ENCODE assay signal across 1 cellular context in the genomic region with DNA sequence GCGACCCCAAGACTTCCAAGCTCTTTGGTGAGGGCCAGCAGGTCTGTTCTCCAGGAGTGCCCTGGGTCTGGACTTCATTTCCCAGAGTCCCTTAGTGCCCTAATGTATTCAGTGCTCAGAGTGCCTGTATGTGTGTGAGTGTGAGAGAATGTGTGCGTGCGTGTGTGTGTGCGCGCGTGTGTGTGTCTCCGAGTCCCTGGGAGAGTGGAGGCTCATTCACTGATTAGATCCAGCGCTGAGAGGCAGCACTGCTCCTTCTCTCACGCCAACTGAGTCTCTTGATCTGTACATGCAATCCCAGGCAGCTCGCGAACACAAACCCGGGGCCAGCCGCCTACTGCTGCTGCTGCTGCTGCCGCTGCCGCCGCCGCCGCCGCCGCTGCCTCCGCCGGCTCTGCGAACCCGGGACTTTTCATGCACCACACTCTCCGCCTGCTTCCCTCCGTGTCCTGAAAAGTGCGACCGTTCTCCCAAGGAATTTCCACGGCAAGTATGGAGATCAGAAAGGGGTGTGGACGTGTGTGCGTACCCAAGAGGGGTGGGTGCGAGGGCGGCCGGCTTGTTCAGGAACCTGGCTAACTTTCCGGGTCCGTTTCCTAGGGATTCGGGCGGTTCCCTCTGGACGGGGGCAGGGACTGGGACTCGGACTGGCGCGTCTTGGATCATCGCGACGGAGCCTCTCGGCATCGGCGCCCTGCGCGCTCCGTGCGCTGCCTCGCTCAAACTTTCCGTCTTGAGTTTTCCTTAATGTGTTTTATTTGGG.
TF ChIP-seq lines count a peak whose summit lies in the region.

A gene (plus strand): TSS at position 215 of the 763 bp plus-strand sequence.

TF ChIP-seq in WTC11, 78 proteins besides CTCF, POLR2A, EP300 and RAD21 (continued from another document):
- TF ChIP-seq, protein P1, sequence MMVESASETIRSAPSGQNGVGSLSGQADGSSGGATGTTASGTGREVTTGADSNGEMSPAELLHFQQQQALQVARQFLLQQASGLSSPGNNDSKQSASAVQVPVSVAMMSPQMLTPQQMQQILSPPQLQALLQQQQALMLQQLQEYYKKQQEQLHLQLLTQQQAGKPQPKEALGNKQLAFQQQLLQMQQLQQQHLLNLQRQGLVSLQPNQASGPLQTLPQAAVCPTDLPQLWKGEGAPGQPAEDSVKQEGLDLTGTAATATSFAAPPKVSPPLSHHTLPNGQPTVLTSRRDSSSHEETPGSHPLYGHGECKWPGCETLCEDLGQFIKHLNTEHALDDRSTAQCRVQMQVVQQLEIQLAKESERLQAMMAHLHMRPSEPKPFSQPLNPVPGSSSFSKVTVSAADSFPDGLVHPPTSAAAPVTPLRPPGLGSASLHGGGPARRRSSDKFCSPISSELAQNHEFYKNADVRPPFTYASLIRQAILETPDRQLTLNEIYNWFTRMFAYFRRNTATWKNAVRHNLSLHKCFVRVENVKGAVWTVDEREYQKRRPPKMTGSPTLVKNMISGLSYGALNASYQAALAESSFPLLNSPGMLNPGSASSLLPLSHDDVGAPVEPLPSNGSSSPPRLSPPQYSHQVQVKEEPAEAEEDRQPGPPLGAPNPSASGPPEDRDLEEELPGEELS (CRISPR knock-in tag; IDR thresholded peaks at IDR 0.05), result 0 out of 2 replicates have a peak, but pooled peaks have one; percentile 32
- TF ChIP-seq ZNF423 (CRISPR knock-in tag; IDR thresholded peaks at IDR 0.05), result no peak
- TF ChIP-seq, protein P2, sequence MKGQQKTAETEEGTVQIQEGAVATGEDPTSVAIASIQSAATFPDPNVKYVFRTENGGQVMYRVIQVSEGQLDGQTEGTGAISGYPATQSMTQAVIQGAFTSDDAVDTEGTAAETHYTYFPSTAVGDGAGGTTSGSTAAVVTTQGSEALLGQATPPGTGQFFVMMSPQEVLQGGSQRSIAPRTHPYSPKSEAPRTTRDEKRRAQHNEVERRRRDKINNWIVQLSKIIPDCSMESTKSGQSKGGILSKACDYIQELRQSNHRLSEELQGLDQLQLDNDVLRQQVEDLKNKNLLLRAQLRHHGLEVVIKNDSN (CRISPR knock-in tag; IDR thresholded peaks at IDR 0.05), result no peak
- TF ChIP-seq, protein P3, sequence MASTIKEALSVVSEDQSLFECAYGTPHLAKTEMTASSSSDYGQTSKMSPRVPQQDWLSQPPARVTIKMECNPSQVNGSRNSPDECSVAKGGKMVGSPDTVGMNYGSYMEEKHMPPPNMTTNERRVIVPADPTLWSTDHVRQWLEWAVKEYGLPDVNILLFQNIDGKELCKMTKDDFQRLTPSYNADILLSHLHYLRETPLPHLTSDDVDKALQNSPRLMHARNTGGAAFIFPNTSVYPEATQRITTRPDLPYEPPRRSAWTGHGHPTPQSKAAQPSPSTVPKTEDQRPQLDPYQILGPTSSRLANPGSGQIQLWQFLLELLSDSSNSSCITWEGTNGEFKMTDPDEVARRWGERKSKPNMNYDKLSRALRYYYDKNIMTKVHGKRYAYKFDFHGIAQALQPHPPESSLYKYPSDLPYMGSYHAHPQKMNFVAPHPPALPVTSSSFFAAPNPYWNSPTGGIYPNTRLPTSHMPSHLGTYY (CRISPR knock-in tag; IDR thresholded peaks at IDR 0.05), result no peak
- no peak for TF ChIP-seq OVOL2 (CRISPR knock-in tag; IDR thresholded peaks at IDR 0.05; ENCODE audit: borderline replicate concordance)
- no peak for TF ChIP-seq ZNF317 (CRISPR knock-in tag; IDR thresholded peaks at IDR 0.05; ENCODE audit: borderline replicate concordance, low read depth)
- no peak for TF ChIP-seq EMX1 (CRISPR knock-in tag; IDR thresholded peaks at IDR 0.05)
- no peak for TF ChIP-seq FOXK1 (CRISPR knock-in tag; IDR thresholded peaks at IDR 0.05)
- TF ChIP-seq, protein P4, sequence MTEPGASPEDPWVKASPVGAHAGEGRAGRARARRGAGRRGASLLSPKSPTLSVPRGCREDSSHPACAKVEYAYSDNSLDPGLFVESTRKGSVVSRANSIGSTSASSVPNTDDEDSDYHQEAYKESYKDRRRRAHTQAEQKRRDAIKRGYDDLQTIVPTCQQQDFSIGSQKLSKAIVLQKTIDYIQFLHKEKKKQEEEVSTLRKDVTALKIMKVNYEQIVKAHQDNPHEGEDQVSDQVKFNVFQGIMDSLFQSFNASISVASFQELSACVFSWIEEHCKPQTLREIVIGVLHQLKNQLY (CRISPR knock-in tag; IDR thresholded peaks at IDR 0.05), result no peak
- TF ChIP-seq NFE2L1 (CRISPR knock-in tag; IDR thresholded peaks at IDR 0.05), result no peak
- peak; percentile 83; the same call in 1 of the 2 replicates for TF ChIP-seq ZBTB21 (CRISPR knock-in tag; IDR thresholded peaks at IDR 0.05; ENCODE audit: borderline replicate concordance)
- no peak for TF ChIP-seq TCF7 (CRISPR knock-in tag; IDR thresholded peaks at IDR 0.05; ENCODE audit: low read depth)
- TF ChIP-seq TEAD4 (CRISPR knock-in tag; IDR thresholded peaks at IDR 0.05), result no peak
- TF ChIP-seq, protein P5, sequence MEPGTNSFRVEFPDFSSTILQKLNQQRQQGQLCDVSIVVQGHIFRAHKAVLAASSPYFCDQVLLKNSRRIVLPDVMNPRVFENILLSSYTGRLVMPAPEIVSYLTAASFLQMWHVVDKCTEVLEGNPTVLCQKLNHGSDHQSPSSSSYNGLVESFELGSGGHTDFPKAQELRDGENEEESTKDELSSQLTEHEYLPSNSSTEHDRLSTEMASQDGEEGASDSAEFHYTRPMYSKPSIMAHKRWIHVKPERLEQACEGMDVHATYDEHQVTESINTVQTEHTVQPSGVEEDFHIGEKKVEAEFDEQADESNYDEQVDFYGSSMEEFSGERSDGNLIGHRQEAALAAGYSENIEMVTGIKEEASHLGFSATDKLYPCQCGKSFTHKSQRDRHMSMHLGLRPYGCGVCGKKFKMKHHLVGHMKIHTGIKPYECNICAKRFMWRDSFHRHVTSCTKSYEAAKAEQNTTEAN (CRISPR knock-in tag; IDR thresholded peaks at IDR 0.05), result peak; percentile 100
- TF ChIP-seq NR3C1 (CRISPR knock-in tag; conservative IDR thresholded peaks at IDR 0.05; ENCODE audit: low read depth), result 0 out of 2 replicates have a peak, but pooled peaks have one; percentile 47
- no peak for TF ChIP-seq ATF1 (CRISPR knock-in tag; IDR thresholded peaks at IDR 0.05)
- peak; percentile 87; the same call in 1 of the 2 replicates for TF ChIP-seq ZNF138 (CRISPR knock-in tag; conservative IDR thresholded peaks at IDR 0.05)
- no peak for TF ChIP-seq JAZF1 (CRISPR knock-in tag; IDR thresholded peaks at IDR 0.05)
- peak; percentile 77; the same call in 1 of the 2 replicates for TF ChIP-seq TP53 (CRISPR knock-in tag; IDR thresholded peaks at IDR 0.05)
- TF ChIP-seq, protein P6, sequence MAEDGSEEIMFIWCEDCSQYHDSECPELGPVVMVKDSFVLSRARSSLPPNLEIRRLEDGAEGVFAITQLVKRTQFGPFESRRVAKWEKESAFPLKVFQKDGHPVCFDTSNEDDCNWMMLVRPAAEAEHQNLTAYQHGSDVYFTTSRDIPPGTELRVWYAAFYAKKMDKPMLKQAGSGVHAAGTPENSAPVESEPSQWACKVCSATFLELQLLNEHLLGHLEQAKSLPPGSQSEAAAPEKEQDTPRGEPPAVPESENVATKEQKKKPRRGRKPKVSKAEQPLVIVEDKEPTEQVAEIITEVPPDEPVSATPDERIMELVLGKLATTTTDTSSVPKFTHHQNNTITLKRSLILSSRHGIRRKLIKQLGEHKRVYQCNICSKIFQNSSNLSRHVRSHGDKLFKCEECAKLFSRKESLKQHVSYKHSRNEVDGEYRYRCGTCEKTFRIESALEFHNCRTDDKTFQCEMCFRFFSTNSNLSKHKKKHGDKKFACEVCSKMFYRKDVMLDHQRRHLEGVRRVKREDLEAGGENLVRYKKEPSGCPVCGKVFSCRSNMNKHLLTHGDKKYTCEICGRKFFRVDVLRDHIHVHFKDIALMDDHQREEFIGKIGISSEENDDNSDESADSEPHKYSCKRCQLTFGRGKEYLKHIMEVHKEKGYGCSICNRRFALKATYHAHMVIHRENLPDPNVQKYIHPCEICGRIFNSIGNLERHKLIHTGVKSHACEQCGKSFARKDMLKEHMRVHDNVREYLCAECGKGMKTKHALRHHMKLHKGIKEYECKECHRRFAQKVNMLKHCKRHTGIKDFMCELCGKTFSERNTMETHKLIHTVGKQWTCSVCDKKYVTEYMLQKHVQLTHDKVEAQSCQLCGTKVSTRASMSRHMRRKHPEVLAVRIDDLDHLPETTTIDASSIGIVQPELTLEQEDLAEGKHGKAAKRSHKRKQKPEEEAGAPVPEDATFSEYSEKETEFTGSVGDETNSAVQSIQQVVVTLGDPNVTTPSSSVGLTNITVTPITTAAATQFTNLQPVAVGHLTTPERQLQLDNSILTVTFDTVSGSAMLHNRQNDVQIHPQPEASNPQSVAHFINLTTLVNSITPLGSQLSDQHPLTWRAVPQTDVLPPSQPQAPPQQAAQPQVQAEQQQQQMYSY (CRISPR knock-in tag; IDR thresholded peaks at IDR 0.05), result peak; percentile 64
- no peak for TF ChIP-seq ELF4 (CRISPR knock-in tag; IDR thresholded peaks at IDR 0.05; ENCODE audit: low read depth)
- TF ChIP-seq, protein P7, sequence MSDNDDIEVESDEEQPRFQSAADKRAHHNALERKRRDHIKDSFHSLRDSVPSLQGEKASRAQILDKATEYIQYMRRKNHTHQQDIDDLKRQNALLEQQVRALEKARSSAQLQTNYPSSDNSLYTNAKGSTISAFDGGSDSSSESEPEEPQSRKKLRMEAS (CRISPR knock-in tag; IDR thresholded peaks at IDR 0.05), result no peak; the same call in none of the 2 replicates
- TF ChIP-seq, protein P8, sequence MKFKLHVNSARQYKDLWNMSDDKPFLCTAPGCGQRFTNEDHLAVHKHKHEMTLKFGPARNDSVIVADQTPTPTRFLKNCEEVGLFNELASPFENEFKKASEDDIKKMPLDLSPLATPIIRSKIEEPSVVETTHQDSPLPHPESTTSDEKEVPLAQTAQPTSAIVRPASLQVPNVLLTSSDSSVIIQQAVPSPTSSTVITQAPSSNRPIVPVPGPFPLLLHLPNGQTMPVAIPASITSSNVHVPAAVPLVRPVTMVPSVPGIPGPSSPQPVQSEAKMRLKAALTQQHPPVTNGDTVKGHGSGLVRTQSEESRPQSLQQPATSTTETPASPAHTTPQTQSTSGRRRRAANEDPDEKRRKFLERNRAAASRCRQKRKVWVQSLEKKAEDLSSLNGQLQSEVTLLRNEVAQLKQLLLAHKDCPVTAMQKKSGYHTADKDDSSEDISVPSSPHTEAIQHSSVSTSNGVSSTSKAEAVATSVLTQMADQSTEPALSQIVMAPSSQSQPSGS (CRISPR knock-in tag; IDR thresholded peaks at IDR 0.05; ENCODE audit: borderline replicate concordance, low read depth), result no peak
- no peak for TF ChIP-seq MYBL2 (CRISPR knock-in tag; IDR thresholded peaks at IDR 0.05)
- no peak for TF ChIP-seq CREB1 (CRISPR knock-in tag; IDR thresholded peaks at IDR 0.05)
